Comparison of ENCODE assay signal across 1 cellular context in genomic region chr17:57084802-57085447, GRCh38.
TF ChIP-seq lines count a peak whose summit lies in the region.

Gene AKAP1 (plus strand): TSS chr17:57085246. CDS start chr17:57105465, 20,219 bp downstream.

TF ChIP-seq in HepG2, 621 proteins besides CTCF, POLR2A, EP300 and RAD21 (continued from another document and continues in another):
- TF ChIP-seq ZNF691 (CRISPR knock-in tag; IDR thresholded peaks at IDR 0.05; ENCODE audit: borderline replicate concordance, low read depth), result no peak
- no peak for TF ChIP-seq SMYD3 (CRISPR knock-in tag; IDR thresholded peaks at IDR 0.05)
- TF ChIP-seq DMTF1 (CRISPR knock-in tag; IDR thresholded peaks at IDR 0.05), result no peak
- peak; percentile 24; the same call in 1 of the 2 replicates for TF ChIP-seq CEBPG (CRISPR knock-in tag; IDR thresholded peaks at IDR 0.05)
- TF ChIP-seq ZNF431 (CRISPR knock-in tag; IDR thresholded peaks at IDR 0.05; ENCODE audit: borderline replicate concordance, low read depth), result no peak; the same call in 1 of the 2 replicates
- TF ChIP-seq GABPB1 (CRISPR knock-in tag; IDR thresholded peaks at IDR 0.05), result peak; percentile 79
- TF ChIP-seq ZMAT3 (CRISPR knock-in tag; conservative IDR thresholded peaks at IDR 0.05), result peak; percentile 71
- TF ChIP-seq ZNF672 (CRISPR knock-in tag; IDR thresholded peaks at IDR 0.05), result no peak
- no peak for TF ChIP-seq HNRNPK (IDR thresholded peaks at IDR 0.05; ENCODE audit: low read depth, low read length, poor library complexity, severe bottlenecking)
- no peak for TF ChIP-seq ZNF138 (CRISPR knock-in tag; IDR thresholded peaks at IDR 0.05; ENCODE audit: low read depth)
- TF ChIP-seq IKZF4 (CRISPR knock-in tag; IDR thresholded peaks at IDR 0.05; ENCODE audit: borderline replicate concordance, low read depth, not compliant biosample characterization), result peak; percentile 39
- TF ChIP-seq ZNF382 (CRISPR knock-in tag; IDR thresholded peaks at IDR 0.05; ENCODE audit: borderline replicate concordance), result no peak
- TF ChIP-seq ZNF224 (CRISPR knock-in tag; IDR thresholded peaks at IDR 0.05), result 0 out of 2 replicates have a peak, but pooled peaks have one; percentile 46
- no peak; the same call in 1 of the 2 replicates for TF ChIP-seq MEIS1 (CRISPR knock-in tag; IDR thresholded peaks at IDR 0.05; ENCODE audit: borderline replicate concordance)
- no peak for TF ChIP-seq SUZ12 (IDR thresholded peaks at IDR 0.05; ENCODE audit: low read depth, low read length)
- no peak for TF ChIP-seq CCAR2 (optimal IDR thresholded peaks at IDR 0.05; ENCODE audit: low read depth, low read length)
- peak; percentile 86 for TF ChIP-seq ASH2L (IDR thresholded peaks at IDR 0.05; ENCODE audit: insufficient read length, low read depth, low read length)
- TF ChIP-seq FOXO1 (CRISPR knock-in tag; IDR thresholded peaks at IDR 0.05), result peak; percentile 63; the same call in 1 of the 2 replicates
- TF ChIP-seq ADNP (CRISPR knock-in tag; IDR thresholded peaks at IDR 0.05), result no peak
- TF ChIP-seq ZBTB34 (CRISPR knock-in tag; IDR thresholded peaks at IDR 0.05), result no peak; the same call in 1 of the 2 replicates
- TF ChIP-seq ZNF17 (CRISPR knock-in tag; IDR thresholded peaks at IDR 0.05), result no peak
- TF ChIP-seq ZNF710 (CRISPR knock-in tag; IDR thresholded peaks at IDR 0.05; ENCODE audit: borderline replicate concordance), result peak; percentile 65; the same call in 1 of the 2 replicates
- no peak for TF ChIP-seq ZNF75D (CRISPR knock-in tag; IDR thresholded peaks at IDR 0.05; ENCODE audit: borderline replicate concordance)
- TF ChIP-seq ZNF3 (CRISPR knock-in tag; IDR thresholded peaks at IDR 0.05), result no peak
- peak; percentile 93 for TF ChIP-seq ZBED4 (CRISPR knock-in tag; IDR thresholded peaks at IDR 0.05; ENCODE audit: borderline replicate concordance)
- TF ChIP-seq SAFB2 (CRISPR knock-in tag; IDR thresholded peaks at IDR 0.05; ENCODE audit: borderline replicate concordance, low read depth), result peak; percentile 96
- no peak; the same call in 1 of the 2 replicates for TF ChIP-seq UBTF (CRISPR knock-in tag; IDR thresholded peaks at IDR 0.05)
- no peak for TF ChIP-seq KLF12 (CRISPR knock-in tag; IDR thresholded peaks at IDR 0.05; ENCODE audit: borderline replicate concordance)
- peak; percentile 84 for TF ChIP-seq HOXA3 (CRISPR knock-in tag; IDR thresholded peaks at IDR 0.05)
- peak; percentile 66; the same call in 1 of the 2 replicates for TF ChIP-seq HDAC2 (CRISPR knock-in tag; IDR thresholded peaks at IDR 0.05)
- no peak for TF ChIP-seq PCBP2 (optimal IDR thresholded peaks at IDR 0.05; ENCODE audit: low read depth, low read length, poor library complexity, severe bottlenecking)
- TF ChIP-seq HNRNPH1 (optimal IDR thresholded peaks at IDR 0.05; ENCODE audit: low read depth, low read length), result no peak
- peak; percentile 75 for TF ChIP-seq ELF1 (CRISPR knock-in tag; IDR thresholded peaks at IDR 0.05)
- peak; percentile 54 for TF ChIP-seq SOX5 (CRISPR knock-in tag; IDR thresholded peaks at IDR 0.05; ENCODE audit: borderline replicate concordance)
- TF ChIP-seq GLMP (CRISPR knock-in tag; IDR thresholded peaks at IDR 0.05; ENCODE audit: borderline replicate concordance), result no peak
- TF ChIP-seq PTBP1 (IDR thresholded peaks at IDR 0.05; ENCODE audit: low read depth, low read length, poor library complexity, severe bottlenecking), result peak; percentile 43
- TF ChIP-seq CHD4 (IDR thresholded peaks at IDR 0.05; ENCODE audit: borderline replicate concordance, low read length), result no peak
- no peak for TF ChIP-seq THYN1 (CRISPR knock-in tag; IDR thresholded peaks at IDR 0.05; ENCODE audit: borderline replicate concordance, low read depth)
- TF ChIP-seq HBP1 (CRISPR knock-in tag; IDR thresholded peaks at IDR 0.05; ENCODE audit: low read depth), result peak; percentile 53; the same call in 1 of the 2 replicates
- peak; percentile 23; the same call in 1 of the 2 replicates for TF ChIP-seq ZNF552 (CRISPR knock-in tag; IDR thresholded peaks at IDR 0.05; ENCODE audit: borderline replicate concordance)
- TF ChIP-seq POLR2AphosphoS5 (IDR thresholded peaks at IDR 0.05; ENCODE audit: low read depth, low read length), result peak; percentile 92
- peak; percentile 81; the same call in 1 of the 2 replicates for TF ChIP-seq LBX2 (CRISPR knock-in tag; IDR thresholded peaks at IDR 0.05; ENCODE audit: borderline replicate concordance)
- no peak for TF ChIP-seq HOXA7 (CRISPR knock-in tag; IDR thresholded peaks at IDR 0.05)
- no peak for TF ChIP-seq NFE2L2 (IDR thresholded peaks at IDR 0.05; ENCODE audit: low read length)
- no peak for TF ChIP-seq ZUFSP (CRISPR knock-in tag; IDR thresholded peaks at IDR 0.05; ENCODE audit: borderline replicate concordance)
